8 cellular contexts compared by ENCODE assay signal in genomic region chr11:64204464-64204989, GRCh38. TPM values are rescaled to one million over a fixed set of nuclear protein-coding genes. Genes with fewer than 3 reads are reported as not detected.
DNase-seq lines count a peak whose midpoint lies in the region; ATAC-seq and TF ChIP-seq lines count a peak whose summit lies in the region.

No MANE protein-coding gene starts in this region.

- peaks cover 39% of the 10 kb centered on the region for H3K4me1 ChIP-seq in CD8-positive, alpha-beta memory T cell (ENCODE audit: insufficient read depth, low read length)
- H3K4me1 ChIP-seq in OCI-LY7 (ENCODE audit: insufficient read depth, low read length, poor library complexity, severe bottlenecking), result peaks cover 35% of the 10 kb centered on the region

- H3K27ac Mint-ChIP-seq in CD8-positive, alpha-beta memory T cell, result peak overlapping the region; percentile 62 to 99 (median 95)
- peak overlapping the region; percentile 95 for H3K27ac Mint-ChIP-seq in stimulated activated memory B cell treated with anti-CD40 and anti-IgM and Interleukin-4, amounts not matched to agents 10 μg/mL and 1 μg/mL and 100 μg/mL, for 72 hours

- H2AFZ ChIP-seq in OCI-LY7 (ENCODE audit: low read length), result no peak overlapping the region

- H3K4me1 Mint-ChIP-seq in CD8-positive, alpha-beta memory T cell, result peaks cover 16 to 55% (median 31%) of the 10 kb centered on the region in 3 donors
- H3K4me1 Mint-ChIP-seq in stimulated activated memory B cell treated with anti-CD40 and anti-IgM and Interleukin-4, amounts not matched to agents 10 μg/mL and 1 μg/mL and 100 μg/mL, for 72 hours, result peaks cover 54% of the 10 kb centered on the region

- CTCF ChIA-PET in CD8-positive, alpha-beta memory T cell (lab: Charles Lee), result interaction anchor here (0.6 to 10.4 kb wide), 42 partner anchors 8 to 1686 kb away, joined by 3 to 281 read pairs (median 5); partner anchors contain the start of genes BAD, CATSPERZ, CCDC85B and CCDC88B
- CTCF ChIA-PET in OCI-LY7 (lab: Charles Lee; ENCODE audit: unreplicated experiment), result interaction anchor here (1.0 to 2.6 kb wide), 5 partner anchors 17 to 100 kb away, joined by 3 to 14 read pairs (median 4); no protein-coding TSS in a partner anchor

- H3K4me3 ChIP-seq in CD8-positive, alpha-beta memory T cell (ENCODE audit: low read length), result no peak overlapping the region
- no peak overlapping the region for H3K4me3 ChIP-seq in OCI-LY7 (ENCODE audit: low read depth, low read length, poor library complexity, severe bottlenecking)

- intact Hi-C loops in OCI-LY7 (cut with micrococcal nuclease; ENCODE audit: unreplicated experiment), result loop anchor here (1.0 to 5.0 kb wide), 3 partner anchors 65 to 100 kb away; partner anchors contain the start of gene GPR137

- peak; percentile 49 for ATAC-seq in stimulated activated memory B cell treated with anti-CD40 and anti-IgM and Interleukin-4, amounts not matched to agents 10 μg/mL and 1 μg/mL and 100 μg/mL, for 72 hours
- ATAC-seq in HG03025 (IDR thresholded peaks at IDR 0.05; ENCODE audit: low FRiP score, unreplicated experiment), result no peak

- peaks cover 17% of the 10 kb centered on the region; the same call in 1 of the 2 replicates for H3K79me2 ChIP-seq in OCI-LY7 (ENCODE audit: insufficient read depth, low read depth, low read length)

- H3K36me3 ChIP-seq in CD8-positive, alpha-beta memory T cell (ENCODE audit: insufficient read depth, low read length), result peaks cover 39% of the 10 kb centered on the region
- peaks cover 86% of the 10 kb centered on the region for H3K36me3 ChIP-seq in OCI-LY7 (ENCODE audit: insufficient read depth, low read length)

- H3K9me3 Mint-ChIP-seq in CD8-positive, alpha-beta memory T cell, result no peaks in the 10 kb centered on the region
- no peaks in the 10 kb centered on the region for H3K9me3 Mint-ChIP-seq in stimulated activated memory B cell treated with anti-CD40 and anti-IgM and Interleukin-4, amounts not matched to agents 10 μg/mL and 1 μg/mL and 100 μg/mL, for 72 hours

- peak; percentile 75 to 92 (median 79) for DNase-seq in CD8-positive, alpha-beta memory T cell
- DNase-seq in OCI-LY7 (ENCODE audit: low spot score), result peak; percentile 85
- peak; percentile 84 for DNase-seq in activated CD8-positive, alpha-beta memory T cell treated with anti-CD3 and anti-CD28 coated beads, Interleukin-2, amount 50 U/mL, for 4 hours
- DNase-seq in epidermal melanocyte (ENCODE audit: insufficient read length, low spot score), result peak; percentile 98
- DNase-seq in mucosa of gallbladder (ENCODE audit: low spot score), result peak; percentile 92

- peak; percentile 85 for TF ChIP-seq RAD21 in Ishikawa (IDR thresholded peaks at IDR 0.05; ENCODE audit: low read depth)

- no peaks in the 10 kb centered on the region for H3K27me3 Mint-ChIP-seq in CD8-positive, alpha-beta memory T cell
- H3K27me3 Mint-ChIP-seq in stimulated activated memory B cell treated with anti-CD40 and anti-IgM and Interleukin-4, amounts not matched to agents 10 μg/mL and 1 μg/mL and 100 μg/mL, for 72 hours, result no peaks in the 10 kb centered on the region

- H3K4me2 ChIP-seq in OCI-LY7 (ENCODE audit: low read length), result peak overlapping the region; percentile 22; the same call in 1 of the 2 replicates

- TF ChIP-seq CTCF in OCI-LY7 (conservative IDR thresholded peaks at IDR 0.05; ENCODE audit: low read length), result peak; percentile 90

- BruUV-seq in OCI-LY7 (replicated peaks; lab: Mats Ljungman, UMichigan), result no TSS peak

- POLR2A ChIA-PET in CD8-positive, alpha-beta memory T cell (lab: Charles Lee), result interaction anchor here (0.7 to 5.7 kb wide), 13 partner anchors 14 to 1530 kb away, joined by 3 to 69 read pairs (median 9); partner anchors contain the start of genes DNAJC4, ESRRA, FKBP2 and NUDT22
- POLR2A ChIA-PET in OCI-LY7 (lab: Charles Lee), result interaction anchor here (0.6 to 5.1 kb wide), 7 partner anchors 13 to 67 kb away, joined by 3 to 29 read pairs (median 6); partner anchors contain the start of genes FKBP2, NUDT22, STIP1 and TRPT1

- H3K36me3 Mint-ChIP-seq in CD8-positive, alpha-beta memory T cell, result peaks cover 12 to 69% (median 17%) of the 10 kb centered on the region in 3 donors
- peaks cover 69% of the 10 kb centered on the region for H3K36me3 Mint-ChIP-seq in stimulated activated memory B cell treated with anti-CD40 and anti-IgM and Interleukin-4, amounts not matched to agents 10 μg/mL and 1 μg/mL and 100 μg/mL, for 72 hours

- TF ChIP-seq EP300 in Ishikawa (IDR thresholded peaks at IDR 0.05; ENCODE audit: borderline replicate concordance), result no peak

- H4K20me1 ChIP-seq in OCI-LY7 (ENCODE audit: insufficient read depth, low read length), result no peaks in the 10 kb centered on the region

- peak overlapping the region; percentile 61 to 98 (median 84) for H3K4me3 Mint-ChIP-seq in CD8-positive, alpha-beta memory T cell
- peak overlapping the region; percentile 27 for H3K4me3 Mint-ChIP-seq in stimulated activated memory B cell treated with anti-CD40 and anti-IgM and Interleukin-4, amounts not matched to agents 10 μg/mL and 1 μg/mL and 100 μg/mL, for 72 hours

- no peaks in the 10 kb centered on the region for H3K27me3 ChIP-seq in CD8-positive, alpha-beta memory T cell (ENCODE audit: insufficient read depth, low read length, poor library complexity, severe bottlenecking)

- no peaks in the 10 kb centered on the region for H3K9me3 ChIP-seq in CD8-positive, alpha-beta memory T cell (ENCODE audit: low read length)
- no peaks in the 10 kb centered on the region for H3K9me3 ChIP-seq in OCI-LY7 (ENCODE audit: low read length)

- no peaks in the 10 kb centered on the region for H3K9me2 ChIP-seq in OCI-LY7 (ENCODE audit: insufficient read depth, low read length)

- H3K27ac ChIP-seq in CD8-positive, alpha-beta memory T cell (ENCODE audit: low read depth, low read length), result no peak overlapping the region
- peak overlapping the region; percentile 96 for H3K27ac ChIP-seq in OCI-LY7 (ENCODE audit: low read depth, low read length, poor library complexity, severe bottlenecking)

TF ChIP-seq in Ishikawa, 13 proteins besides CTCF, POLR2A, EP300 and RAD21 (continues in another document):
- TF ChIP-seq FOXM1 (IDR thresholded peaks at IDR 0.05; ENCODE audit: borderline replicate concordance, low read depth), result no peak
- no peak for TF ChIP-seq EGR1 (IDR thresholded peaks at IDR 0.05)
- no peak for TF ChIP-seq USF1 (IDR thresholded peaks at IDR 0.05)
- no peak for TF ChIP-seq YY1 (IDR thresholded peaks at IDR 0.05; ENCODE audit: low read depth)
- no peak for TF ChIP-seq MAX (IDR thresholded peaks at IDR 0.05)
- peak; percentile 96 for TF ChIP-seq NFIC (IDR thresholded peaks at IDR 0.05)
- TF ChIP-seq ZBTB7A (IDR thresholded peaks at IDR 0.05; ENCODE audit: low read depth), result no peak
- TF ChIP-seq CEBPB (IDR thresholded peaks at IDR 0.05), result no peak

RNA-seq across cellular contexts. Expression of gene FERMT3, which starts 2.0 kb away (rescaled TPM):
- total RNA-seq in CD8-positive, alpha-beta memory T cell, result 100 to 1,000 TPM; 205 to 213 TPM
- 206 TPM for polyA plus RNA-seq in CD8-positive, alpha-beta memory T cell
- 116 and 120 TPM in 2 replicates for total RNA-seq in OCI-LY7 (2014; rRNA removed; shearing (Covaris generic))
- total RNA-seq in OCI-LY7 (2022) (167 and 201 TPM in 2 replicates), mucosa of gallbladder (21.7 TPM)

RNA-seq across cellular contexts. Expression of gene STIP1, which starts 18.6 kb away (rescaled TPM):
- 100 to 1,000 TPM; 457 to 461 TPM for total RNA-seq in CD8-positive, alpha-beta memory T cell
- 108 TPM for polyA plus RNA-seq in CD8-positive, alpha-beta memory T cell
- 271 and 309 TPM in 2 replicates for total RNA-seq in OCI-LY7 (2014; rRNA removed; shearing (Covaris generic))
- total RNA-seq in OCI-LY7 (2022) (186 and 240 TPM in 2 replicates), mucosa of gallbladder (115 TPM)

RNA-seq across cellular contexts. Expression of gene TRPT1, which starts 21.5 kb away (rescaled TPM):
- total RNA-seq in CD8-positive, alpha-beta memory T cell, result 10 to 100 TPM; 28.3 to 31.5 TPM
- 47.6 TPM for polyA plus RNA-seq in CD8-positive, alpha-beta memory T cell
- total RNA-seq in OCI-LY7 (2014; rRNA removed; shearing (Covaris generic)), result 35.7 and 49.0 TPM in 2 replicates
- total RNA-seq in OCI-LY7 (2022) (40.1 and 40.6 TPM in 2 replicates), mucosa of gallbladder (47.4 TPM)

RNA-seq across cellular contexts. Expression of gene NUDT22, which starts 21.5 kb away (rescaled TPM):
- 10 to 100 TPM; 75.3 to 78.6 TPM for total RNA-seq in CD8-positive, alpha-beta memory T cell
- polyA plus RNA-seq in CD8-positive, alpha-beta memory T cell, result 51.6 TPM
- 54.6 and 81.4 TPM in 2 replicates for total RNA-seq in OCI-LY7 (2014; rRNA removed; shearing (Covaris generic))
- 98.4 and 100 TPM in 2 replicates for total RNA-seq in OCI-LY7 (2022)
- 78.6 TPM for total RNA-seq in mucosa of gallbladder

RNA-seq across cellular contexts. Expression of gene DNAJC4, which starts 25.8 kb away (rescaled TPM):
- total RNA-seq in CD8-positive, alpha-beta memory T cell, result 10 to 100 TPM; 25.5 to 26.4 TPM
- polyA plus RNA-seq in CD8-positive, alpha-beta memory T cell, result 28.7 TPM
- total RNA-seq in OCI-LY7 (2014; rRNA removed; shearing (Covaris generic)), result 14.1 and 19.2 TPM in 2 replicates
- total RNA-seq in OCI-LY7 (2022) (42.4 and 56.0 TPM in 2 replicates), mucosa of gallbladder (62.7 TPM)
